In genomic region chr22:37659066-37659896, GRCh38 we compare ENCODE assay signal across 1 cellular context.
TF ChIP-seq lines count a peak whose summit lies in the region.

No MANE protein-coding gene starts in this region.

TF ChIP-seq in HepG2, 621 proteins besides CTCF, POLR2A, EP300 and RAD21 (continued from another document and continues in another):
- TF ChIP-seq ZNF333 (CRISPR knock-in tag; IDR thresholded peaks at IDR 0.05; ENCODE audit: borderline replicate concordance): no peak
- TF ChIP-seq ZBTB49 (CRISPR knock-in tag; IDR thresholded peaks at IDR 0.05; ENCODE audit: borderline replicate concordance): no peak
- TF ChIP-seq TRIM24 (CRISPR knock-in tag; IDR thresholded peaks at IDR 0.05): 0 out of 2 replicates have a peak, but pooled peaks have one; percentile 34
- TF ChIP-seq MTF2 (CRISPR knock-in tag; IDR thresholded peaks at IDR 0.05; ENCODE audit: borderline replicate concordance): no peak
- no peak for TF ChIP-seq SRSF4 (IDR thresholded peaks at IDR 0.05; ENCODE audit: low read depth, low read length, poor library complexity, severe bottlenecking)
- TF ChIP-seq MLX (CRISPR knock-in tag; IDR thresholded peaks at IDR 0.05): peak; percentile 61; the same call in 1 of the 2 replicates
- peak; percentile 86 for TF ChIP-seq ZNF280D (CRISPR knock-in tag; IDR thresholded peaks at IDR 0.05)
- TF ChIP-seq, protein P1, sequence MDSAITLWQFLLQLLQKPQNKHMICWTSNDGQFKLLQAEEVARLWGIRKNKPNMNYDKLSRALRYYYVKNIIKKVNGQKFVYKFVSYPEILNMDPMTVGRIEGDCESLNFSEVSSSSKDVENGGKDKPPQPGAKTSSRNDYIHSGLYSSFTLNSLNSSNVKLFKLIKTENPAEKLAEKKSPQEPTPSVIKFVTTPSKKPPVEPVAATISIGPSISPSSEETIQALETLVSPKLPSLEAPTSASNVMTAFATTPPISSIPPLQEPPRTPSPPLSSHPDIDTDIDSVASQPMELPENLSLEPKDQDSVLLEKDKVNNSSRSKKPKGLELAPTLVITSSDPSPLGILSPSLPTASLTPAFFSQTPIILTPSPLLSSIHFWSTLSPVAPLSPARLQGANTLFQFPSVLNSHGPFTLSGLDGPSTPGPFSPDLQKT (CRISPR knock-in tag; IDR thresholded peaks at IDR 0.05; ENCODE audit: borderline replicate concordance): no peak
- peak; percentile 24 for TF ChIP-seq HNRNPLL (IDR thresholded peaks at IDR 0.05; ENCODE audit: low read depth, low read length, poor library complexity, severe bottlenecking)
- TF ChIP-seq ZNF263 (CRISPR knock-in tag; IDR thresholded peaks at IDR 0.05): no peak
- TF ChIP-seq MZF1 (CRISPR knock-in tag; IDR thresholded peaks at IDR 0.05; ENCODE audit: borderline replicate concordance): no peak
- TF ChIP-seq DPF2 (CRISPR knock-in tag; IDR thresholded peaks at IDR 0.05; ENCODE audit: borderline replicate concordance, low read depth): peak; percentile 75; the same call in 1 of the 2 replicates
- TF ChIP-seq TARDBP (CRISPR knock-in tag; IDR thresholded peaks at IDR 0.05): peak; percentile 80; the same call in 1 of the 2 replicates
- TF ChIP-seq RNF2 (conservative IDR thresholded peaks at IDR 0.05; ENCODE audit: low read depth): no peak
- 0 out of 2 replicates have a peak, but pooled peaks have one; percentile 62 for TF ChIP-seq ZNF230 (CRISPR knock-in tag; IDR thresholded peaks at IDR 0.05)
- no peak for TF ChIP-seq ARNT (IDR thresholded peaks at IDR 0.05)
- no peak for TF ChIP-seq THYN1 (CRISPR knock-in tag; IDR thresholded peaks at IDR 0.05; ENCODE audit: borderline replicate concordance, low read depth)
- 0 out of 2 replicates have a peak, but pooled peaks have one; percentile 29 for TF ChIP-seq ZNF343 (CRISPR knock-in tag; IDR thresholded peaks at IDR 0.05)
- no peak for TF ChIP-seq HDAC6 (IDR thresholded peaks at IDR 0.05; ENCODE audit: low read depth, low read length)
- no peak for TF ChIP-seq PHB2 (IDR thresholded peaks at IDR 0.05; ENCODE audit: partially characterized antibody)
- peak; percentile 57 for TF ChIP-seq NCOA2 (CRISPR knock-in tag; IDR thresholded peaks at IDR 0.05)
- no peak for TF ChIP-seq CENPX (CRISPR knock-in tag; IDR thresholded peaks at IDR 0.05)
- peak; percentile 83 for TF ChIP-seq RBFOX2 (IDR thresholded peaks at IDR 0.05; ENCODE audit: low read depth, low read length)
- no peak for TF ChIP-seq MAFF (IDR thresholded peaks at IDR 0.05; ENCODE audit: low read depth, low read length)
- 0 out of 2 replicates have a peak, but pooled peaks have one; percentile 44 for TF ChIP-seq MXD3 (CRISPR knock-in tag; IDR thresholded peaks at IDR 0.05)
- TF ChIP-seq, protein P2, sequence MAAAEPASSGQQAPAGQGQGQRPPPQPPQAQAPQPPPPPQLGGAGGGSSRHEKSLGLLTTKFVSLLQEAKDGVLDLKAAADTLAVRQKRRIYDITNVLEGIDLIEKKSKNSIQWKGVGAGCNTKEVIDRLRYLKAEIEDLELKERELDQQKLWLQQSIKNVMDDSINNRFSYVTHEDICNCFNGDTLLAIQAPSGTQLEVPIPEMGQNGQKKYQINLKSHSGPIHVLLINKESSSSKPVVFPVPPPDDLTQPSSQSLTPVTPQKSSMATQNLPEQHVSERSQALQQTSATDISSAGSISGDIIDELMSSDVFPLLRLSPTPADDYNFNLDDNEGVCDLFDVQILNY (CRISPR knock-in tag; conservative IDR thresholded peaks at IDR 0.05): no peak
- TF ChIP-seq NFATC3 (CRISPR knock-in tag; IDR thresholded peaks at IDR 0.05): no peak
- peak; percentile 31 to 59; a peak in 3 of 4 replicates for TF ChIP-seq HMGXB4 (CRISPR knock-in tag; IDR thresholded peaks at IDR 0.05; ENCODE audit: borderline replicate concordance in 1 of 2, low read depth in 1 of 2)
- TF ChIP-seq, protein P3, sequence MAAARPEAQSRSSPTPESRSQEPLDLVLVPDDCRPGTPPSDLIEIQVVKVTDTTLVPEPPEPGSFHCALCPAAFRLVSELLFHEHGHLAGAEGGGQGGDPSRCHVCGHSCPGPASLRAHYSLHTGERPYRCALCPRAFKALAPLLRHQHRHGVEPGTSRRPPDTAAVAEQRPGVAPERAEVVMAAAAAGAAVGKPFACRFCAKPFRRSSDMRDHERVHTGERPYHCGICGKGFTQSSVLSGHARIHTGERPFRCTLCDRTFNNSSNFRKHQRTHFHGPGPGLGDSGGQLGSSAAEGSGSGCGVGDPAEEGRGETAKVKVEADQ (CRISPR knock-in tag; IDR thresholded peaks at IDR 0.05; ENCODE audit: borderline replicate concordance): 0 out of 2 replicates have a peak, but pooled peaks have one; percentile 39
- TF ChIP-seq ZNF883 (CRISPR knock-in tag; IDR thresholded peaks at IDR 0.05; ENCODE audit: not compliant biosample characterization): peak; percentile 67
- peak; percentile 71; the same call in 1 of the 2 replicates for TF ChIP-seq MTERF4 (CRISPR knock-in tag; IDR thresholded peaks at IDR 0.05)
- TF ChIP-seq EEA1 (CRISPR knock-in tag; IDR thresholded peaks at IDR 0.05; ENCODE audit: borderline replicate concordance): peak; percentile 17; the same call in 1 of the 2 replicates
- no peak for TF ChIP-seq SRSF9 (IDR thresholded peaks at IDR 0.05; ENCODE audit: borderline replicate concordance, insufficient read depth, low read depth, low read length, poor library complexity, severe bottlenecking)
- TF ChIP-seq ZNF552 (CRISPR knock-in tag; IDR thresholded peaks at IDR 0.05; ENCODE audit: borderline replicate concordance): no peak
- TF ChIP-seq SALL2 (CRISPR knock-in tag; IDR thresholded peaks at IDR 0.05): no peak
- TF ChIP-seq MIXL1 (CRISPR knock-in tag; IDR thresholded peaks at IDR 0.05): peak; percentile 47; the same call in 1 of the 2 replicates
- no peak for TF ChIP-seq GMEB2 (CRISPR knock-in tag; IDR thresholded peaks at IDR 0.05; ENCODE audit: low read depth)
- peak; percentile 69; the same call in 1 of the 2 replicates for TF ChIP-seq PPARG (CRISPR knock-in tag; conservative IDR thresholded peaks at IDR 0.05)
- TF ChIP-seq SNAPC2 (CRISPR knock-in tag; IDR thresholded peaks at IDR 0.05): no peak
- TF ChIP-seq SNAPC4 (CRISPR knock-in tag; IDR thresholded peaks at IDR 0.05): 0 out of 2 replicates have a peak, but pooled peaks have one; percentile 44
- no peak for TF ChIP-seq RARG (CRISPR knock-in tag; IDR thresholded peaks at IDR 0.05; ENCODE audit: low read depth)
- TF ChIP-seq FOXA3 (CRISPR knock-in tag; IDR thresholded peaks at IDR 0.05): peak; percentile 69
- TF ChIP-seq ZBTB42 (CRISPR knock-in tag; IDR thresholded peaks at IDR 0.05): no peak
